Comparison of ENCODE assay signal across 2 cellular contexts in genomic region chr10:21506351-21506750, GRCh38.
TF ChIP-seq lines count a peak whose summit lies in the region.

No MANE protein-coding gene starts in this region.

TF ChIP-seq in A549, 52 proteins besides CTCF, POLR2A, EP300 and RAD21:
- TF ChIP-seq MAZ (IDR thresholded peaks at IDR 0.05; ENCODE audit: borderline replicate concordance, low read depth, low read length) (no peak), BCL3 (IDR thresholded peaks at IDR 0.05) (no peak), CBX2 (IDR thresholded peaks at IDR 0.05; ENCODE audit: borderline replicate concordance, low read depth) (no peak), HEYL (CRISPR knock-in tag; IDR thresholded peaks at IDR 0.05) (no peak), HDAC2 (IDR thresholded peaks at IDR 0.05) (no peak), FOSL2 (IDR thresholded peaks at IDR 0.05) (no peak), FOSL2 (CRISPR knock-in tag; IDR thresholded peaks at IDR 0.05) (no peak), KDM5A (IDR thresholded peaks at IDR 0.05) (no peak), GATA3 (IDR thresholded peaks at IDR 0.05; ENCODE audit: borderline replicate concordance) (no peak), TP53 (CRISPR knock-in tag; IDR thresholded peaks at IDR 0.05) (no peak), RCOR1 (IDR thresholded peaks at IDR 0.05; ENCODE audit: low read depth, low read length) (no peak), FOSB (CRISPR knock-in tag; IDR thresholded peaks at IDR 0.05) (no peak), HOXB5 (CRISPR knock-in tag; IDR thresholded peaks at IDR 0.05) (no peak), MYC (IDR thresholded peaks at IDR 0.05; ENCODE audit: borderline replicate concordance, low read length) (no peak)

TF ChIP-seq in H1, 55 proteins besides CTCF, POLR2A, EP300 and RAD21:
- no peak for TF ChIP-seq SP1 (IDR thresholded peaks at IDR 0.05; ENCODE audit: low read depth, low read length)
- TF ChIP-seq KDM1A (IDR thresholded peaks at IDR 0.05; ENCODE audit: borderline replicate concordance, low read length) = no peak
- TF ChIP-seq NRF1 (IDR thresholded peaks at IDR 0.05; ENCODE audit: low read depth, low read length) = no peak
- TF ChIP-seq BRCA1 (IDR thresholded peaks at IDR 0.05; ENCODE audit: low read depth, low read length) = no peak
- no peak for TF ChIP-seq TAF1 (IDR thresholded peaks at IDR 0.05; ENCODE audit: low read depth, low read length)
- TF ChIP-seq USF2 (IDR thresholded peaks at IDR 0.05; ENCODE audit: low read length) = no peak
- TF ChIP-seq EZH2 (IDR thresholded peaks at IDR 0.05; ENCODE audit: low read depth, low read length, severe bottlenecking) = no peak
- TF ChIP-seq ASH2L (IDR thresholded peaks at IDR 0.05; ENCODE audit: low read length) = no peak
- no peak for TF ChIP-seq SIRT6 (IDR thresholded peaks at IDR 0.05; ENCODE audit: low read length)
- TF ChIP-seq MAFK (IDR thresholded peaks at IDR 0.05; ENCODE audit: low read depth, low read length) = no peak
- TF ChIP-seq GABPA (IDR thresholded peaks at IDR 0.05; ENCODE audit: borderline replicate concordance, insufficient read depth, low read length) = no peak
- no peak for TF ChIP-seq SP2 (IDR thresholded peaks at IDR 0.05; ENCODE audit: low read length)
- TF ChIP-seq FOSL1 (IDR thresholded peaks at IDR 0.05; ENCODE audit: insufficient read depth, low read depth, low read length) = no peak
- TF ChIP-seq POLR2AphosphoS5 (IDR thresholded peaks at IDR 0.05; ENCODE audit: low read depth, low read length) = no peak
- no peak for TF ChIP-seq RFX5 (IDR thresholded peaks at IDR 0.05; ENCODE audit: borderline replicate concordance, low read depth, low read length)
- no peak for TF ChIP-seq CHD1 (IDR thresholded peaks at IDR 0.05; ENCODE audit: low read depth, low read length)
- no peak for TF ChIP-seq POU5F1 (IDR thresholded peaks at IDR 0.05; ENCODE audit: low read depth, low read length)
- no peak for TF ChIP-seq TEAD4 (IDR thresholded peaks at IDR 0.05; ENCODE audit: low read depth, low read length)
- no peak for TF ChIP-seq KDM4A (IDR thresholded peaks at IDR 0.05; ENCODE audit: low read depth, low read length, severe bottlenecking)
